In genomic region chr9:80648336-80648735, GRCh38 we compare ENCODE assay signal across 1 cellular context.
TF ChIP-seq lines count a peak whose summit lies in the region.

No MANE protein-coding gene starts in this region.

TF ChIP-seq in WTC11, 78 proteins besides CTCF, POLR2A, EP300 and RAD21 (continued from another document):
- TF ChIP-seq ARID4B (CRISPR knock-in tag; IDR thresholded peaks at IDR 0.05; ENCODE audit: borderline replicate concordance) = no peak
- TF ChIP-seq, protein P1, sequence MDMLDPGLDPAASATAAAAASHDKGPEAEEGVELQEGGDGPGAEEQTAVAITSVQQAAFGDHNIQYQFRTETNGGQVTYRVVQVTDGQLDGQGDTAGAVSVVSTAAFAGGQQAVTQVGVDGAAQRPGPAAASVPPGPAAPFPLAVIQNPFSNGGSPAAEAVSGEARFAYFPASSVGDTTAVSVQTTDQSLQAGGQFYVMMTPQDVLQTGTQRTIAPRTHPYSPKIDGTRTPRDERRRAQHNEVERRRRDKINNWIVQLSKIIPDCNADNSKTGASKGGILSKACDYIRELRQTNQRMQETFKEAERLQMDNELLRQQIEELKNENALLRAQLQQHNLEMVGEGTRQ (CRISPR knock-in tag; IDR thresholded peaks at IDR 0.05) = no peak
- no peak for TF ChIP-seq USF1 (CRISPR knock-in tag; IDR thresholded peaks at IDR 0.05)
- no peak for TF ChIP-seq ZNF423 (CRISPR knock-in tag; IDR thresholded peaks at IDR 0.05)
- TF ChIP-seq NFATC4 (CRISPR knock-in tag; IDR thresholded peaks at IDR 0.05) = no peak
- TF ChIP-seq, protein P2, sequence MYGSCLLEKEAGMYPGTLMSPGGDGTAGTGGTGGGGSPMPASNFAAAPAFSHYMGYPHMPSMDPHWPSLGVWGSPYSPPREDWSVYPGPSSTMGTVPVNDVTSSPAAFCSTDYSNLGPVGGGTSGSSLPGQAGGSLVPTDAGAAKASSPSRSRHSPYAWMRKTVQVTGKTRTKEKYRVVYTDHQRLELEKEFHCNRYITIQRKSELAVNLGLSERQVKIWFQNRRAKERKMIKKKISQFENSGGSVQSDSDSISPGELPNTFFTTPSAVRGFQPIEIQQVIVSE (CRISPR knock-in tag; IDR thresholded peaks at IDR 0.05; ENCODE audit: borderline replicate concordance) = no peak
